8 cellular contexts compared by ENCODE assay signal in genomic region chr16:53131363-53132071, GRCh38.
DNase-seq lines count a peak whose midpoint lies in the region; ATAC-seq and TF ChIP-seq lines count a peak whose summit lies in the region.

No MANE protein-coding gene starts in this region.

- no peaks in the 10 kb centered on the region for H3K9me3 Mint-ChIP-seq in T-helper 1 cell treated with Interleukin-12 subunit alpha and Interleukin-12 subunit beta and Interleukin-4 antibody, amounts not matched to agents 30 μg/mL and 1 μg/mL, for 36 hours

- ATAC-seq in GM18502 (IDR thresholded peaks at IDR 0.05; ENCODE audit: poor library complexity, unreplicated experiment) (peak; percentile 20), HG03103 (IDR thresholded peaks at IDR 0.05; ENCODE audit: low read depth, unreplicated experiment) (peak; percentile 22), right cardiac atrium (peak; percentile 9 to 39), psoas muscle (peak; percentile 22 to 68 (median 46))

- no peak for TF ChIP-seq CTCF in psoas muscle (IDR thresholded peaks at IDR 0.05)

- H3K36me3 Mint-ChIP-seq in T-helper 1 cell treated with Interleukin-12 subunit alpha and Interleukin-12 subunit beta and Interleukin-4 antibody, amounts not matched to agents 30 μg/mL and 1 μg/mL, for 36 hours (ENCODE audit: low read depth): no peaks in the 10 kb centered on the region

- H3K27ac Mint-ChIP-seq in T-helper 1 cell treated with Interleukin-12 subunit alpha and Interleukin-12 subunit beta and Interleukin-4 antibody, amounts not matched to agents 30 μg/mL and 1 μg/mL, for 36 hours: peak overlapping the region; percentile 85

- no peaks in the 10 kb centered on the region for H3K36me3 ChIP-seq in psoas muscle (ENCODE audit: insufficient read depth in 1 of 2, low read depth in 1 of 2)

- H3K27me3 Mint-ChIP-seq in T-helper 1 cell treated with Interleukin-12 subunit alpha and Interleukin-12 subunit beta and Interleukin-4 antibody, amounts not matched to agents 30 μg/mL and 1 μg/mL, for 36 hours (ENCODE audit: low read depth): peaks cover 24% of the 10 kb centered on the region

- intact Hi-C loops in right cardiac atrium (cut with DNase I): loop anchor here (5.0 to 10.0 kb wide), 5 partner anchors 34 to 83 kb away; no protein-coding TSS in a partner anchor
- intact Hi-C loops in psoas muscle (cut with DNase I): loop anchor here (2.0 to 5.0 kb wide), 5 partner anchors 33 to 77 kb away; partner anchors contain the start of gene CHD9 (in 1 of the 2)

- under 1% methylated on average over 73 of the region's 77 CpGs for WGBS in right cardiac atrium
- WGBS in psoas muscle, 3 donors: 1 to 2% (median 1%) methylated on average over 35 to 74 of the region's 77 CpGs

- H3K4me3 Mint-ChIP-seq in T-helper 1 cell treated with Interleukin-12 subunit alpha and Interleukin-12 subunit beta and Interleukin-4 antibody, amounts not matched to agents 30 μg/mL and 1 μg/mL, for 36 hours: peak overlapping the region; percentile 86

- H3K27me3 ChIP-seq in right cardiac atrium (ENCODE audit: control insufficient read depth, insufficient read depth): no peaks in the 10 kb centered on the region
- no peaks in the 10 kb centered on the region for H3K27me3 ChIP-seq in psoas muscle (ENCODE audit: insufficient read depth in 3 of 3, low read length in 2 of 3)

- H3K27ac ChIP-seq in right cardiac atrium (ENCODE audit: low read length) (peak overlapping the region; percentile 62), psoas muscle (peak overlapping the region; percentile 94)

- peak overlapping the region; percentile 98 for H3K4me3 ChIP-seq in right cardiac atrium (ENCODE audit: low read length)
- H3K4me3 ChIP-seq in psoas muscle: peak overlapping the region; percentile 95

- H3K9me3 ChIP-seq in right cardiac atrium (ENCODE audit: control insufficient read depth, low read length) (no peaks in the 10 kb centered on the region), psoas muscle (no peaks in the 10 kb centered on the region)

- H3K4me1 Mint-ChIP-seq in T-helper 1 cell treated with Interleukin-12 subunit alpha and Interleukin-12 subunit beta and Interleukin-4 antibody, amounts not matched to agents 30 μg/mL and 1 μg/mL, for 36 hours (ENCODE audit: low read depth): peaks cover 9% of the 10 kb centered on the region

- H3K4me1 ChIP-seq in right cardiac atrium (ENCODE audit: control insufficient read depth, insufficient read depth, low read length) (peaks cover 3% of the 10 kb centered on the region), psoas muscle (peaks cover 28% of the 10 kb centered on the region)

- DNase-seq in amniotic stem cell (lab: John Stamatoyannopoulos, UW): peak; percentile 27
- DNase-seq in right cardiac atrium: peak; percentile 69 to 84 (median 83)
- DNase-seq in psoas muscle: peak; percentile 74 to 90
- peak; percentile 68 for DNase-seq in ureter (ENCODE audit: low spot score)
- DNase-seq in NCI-H187 treated with DMSO at 0.1 percent for 48 hours (lab: John Stamatoyannopoulos, UW): no peak
